In genomic region chr21:16570196-16570595, GRCh38 we compare ENCODE assay signal across 1 cellular context.
TF ChIP-seq lines count a peak whose summit lies in the region.

No MANE protein-coding gene starts in this region.

TF ChIP-seq in GM23338, 12 proteins besides CTCF, POLR2A, EP300 and RAD21 (continued from another document):
- TF ChIP-seq ZNF462 (CRISPR knock-in tag; IDR thresholded peaks at IDR 0.05) (no peak), ZNF114 (CRISPR knock-in tag; IDR thresholded peaks at IDR 0.05) (no peak), POLR2AphosphoS5 (IDR thresholded peaks at IDR 0.05; ENCODE audit: low read depth) (no peak), NANOG (IDR thresholded peaks at IDR 0.05; ENCODE audit: borderline replicate concordance) (no peak), EZH2 (IDR thresholded peaks at IDR 0.05; ENCODE audit: low read depth, unreplicated experiment) (no peak), REST (IDR thresholded peaks at IDR 0.05; ENCODE audit: unreplicated experiment) (no peak), STAT1 (IDR thresholded peaks at IDR 0.05; ENCODE audit: unreplicated experiment) (no peak)
